16 cellular contexts compared by ENCODE assay signal in the genomic region with DNA sequence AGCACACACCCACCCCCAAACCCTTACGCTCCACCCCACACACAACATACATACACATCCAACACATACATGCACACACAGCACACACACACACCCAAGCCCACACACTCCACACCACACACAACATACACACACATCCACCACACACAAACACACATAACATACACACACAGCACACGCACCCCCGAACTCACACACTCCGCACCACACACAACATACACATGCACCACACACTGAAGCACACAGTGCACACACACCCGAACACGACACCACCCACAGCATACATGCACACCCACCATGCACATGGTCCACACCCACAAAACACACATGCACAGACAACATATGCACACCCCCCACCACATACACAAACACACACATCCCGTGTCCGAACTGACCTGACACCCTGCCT. TPM values are rescaled to one million over a fixed set of nuclear protein-coding genes. Genes with fewer than 3 reads are reported as not detected.
DNase-seq lines count a peak whose midpoint lies in the region; ATAC-seq and TF ChIP-seq lines count a peak whose summit lies in the region.
"Had no signal": no experiment of that assay in that cellular context is flagged by ENCODE, and none has a peak within 500 bp of the region (broad histone marks: within the 10 kb centered on the region; RNA-seq: fewer than 3 reads in every experiment).

No MANE protein-coding gene starts in this region.

- no peak overlapping the region for H3K4me3 ChIP-seq in HEK293 (ENCODE audit: low read depth, low read length)
- H3K4me3 ChIP-seq: GM23248 had no signal

- H3K4me3 Mint-ChIP-seq in endothelial cell (ENCODE audit: unreplicated experiment), result no peak overlapping the region
- H3K4me3 Mint-ChIP-seq: HFFc6 had no signal

- no peaks in the 10 kb centered on the region for H3K4me1 ChIP-seq in HEK293 (ENCODE audit: control insufficient read depth, insufficient read depth, low read length)

- peak overlapping the region; percentile 37 for H3K27ac Mint-ChIP-seq in endothelial cell (ENCODE audit: unreplicated experiment)
- H3K27ac Mint-ChIP-seq: CD14-positive monocyte, HFFc6 had no signal

- peaks cover 4% of the 10 kb centered on the region for H3K27me3 Mint-ChIP-seq in endothelial cell (ENCODE audit: unreplicated experiment)

- ATAC-seq in Right ventricle myocardium superior (ENCODE audit: poor library complexity) (no peak), left ventricle myocardium superior (no peak)

- no peak overlapping the region for H3K27ac ChIP-seq in HEK293 (ENCODE audit: extremely low read depth, low read depth, low read length)
- H3K27ac ChIP-seq: GM23248 had no signal

- intact Hi-C loops in Right ventricle myocardium superior (cut with DNase I) (no loop called here), left ventricle myocardium superior (cut with micrococcal nuclease) (no loop called here)

- DNase-seq in Right ventricle myocardium superior (peak; percentile 21), left ventricle myocardium superior (no peak), endothelial cell (ENCODE audit: low spot score) (no peak), G401 (ENCODE audit: low spot score) (no peak), EL (no peak), NCI-H2029 (lab: John Stamatoyannopoulos, UW) (no peak)
- DNase-seq: ACHN, AML-193, COR-L47, HFFc6, NCI-H187, NCI-H526 treated with DMSO at 0.1 percent for 48 hours had no signal

- H3K4me1 Mint-ChIP-seq in endothelial cell (ENCODE audit: unreplicated experiment), result no peaks in the 10 kb centered on the region
- H3K4me1 Mint-ChIP-seq: CD14-positive monocyte had no signal

- H3K36me3 Mint-ChIP-seq in endothelial cell (ENCODE audit: low read depth, unreplicated experiment), result no peaks in the 10 kb centered on the region
- H3K36me3 Mint-ChIP-seq: CD14-positive monocyte had no signal

- TF ChIP-seq CTCF in HEK293 (tag by site-specific recombination; IDR thresholded peaks at IDR 0.05) (no peak), endothelial cell (IDR thresholded peaks at IDR 0.05; ENCODE audit: unreplicated experiment) (no peak)

- no peaks in the 10 kb centered on the region for H3K36me3 ChIP-seq in HEK293 (ENCODE audit: control insufficient read depth in 2 of 2, insufficient read depth in 1 of 2, low read length in 2 of 2)

- H3K9me3 ChIP-seq in HEK293 (ENCODE audit: control insufficient read depth, insufficient read depth, low read depth, low read length), result no peaks in the 10 kb centered on the region

- POLR2A ChIA-PET in HEK293 (lab: Yijun Ruan, JAX), result no interaction called here

- no peaks in the 10 kb centered on the region for H3K9me3 Mint-ChIP-seq in endothelial cell (ENCODE audit: unreplicated experiment)
- H3K9me3 Mint-ChIP-seq: HFFc6 had no signal

- in situ Hi-C loops in G401 (cut with HindIII; ENCODE audit: low sequenced_read_pairs), result no loop called here

- CTCF ChIA-PET in HEK293 (lab: Yijun Ruan, JAX), result no interaction called here

TF ChIP-seq in HEK293, 187 proteins besides CTCF, POLR2A, EP300 and RAD21:
- TF ChIP-seq, protein P1, sequence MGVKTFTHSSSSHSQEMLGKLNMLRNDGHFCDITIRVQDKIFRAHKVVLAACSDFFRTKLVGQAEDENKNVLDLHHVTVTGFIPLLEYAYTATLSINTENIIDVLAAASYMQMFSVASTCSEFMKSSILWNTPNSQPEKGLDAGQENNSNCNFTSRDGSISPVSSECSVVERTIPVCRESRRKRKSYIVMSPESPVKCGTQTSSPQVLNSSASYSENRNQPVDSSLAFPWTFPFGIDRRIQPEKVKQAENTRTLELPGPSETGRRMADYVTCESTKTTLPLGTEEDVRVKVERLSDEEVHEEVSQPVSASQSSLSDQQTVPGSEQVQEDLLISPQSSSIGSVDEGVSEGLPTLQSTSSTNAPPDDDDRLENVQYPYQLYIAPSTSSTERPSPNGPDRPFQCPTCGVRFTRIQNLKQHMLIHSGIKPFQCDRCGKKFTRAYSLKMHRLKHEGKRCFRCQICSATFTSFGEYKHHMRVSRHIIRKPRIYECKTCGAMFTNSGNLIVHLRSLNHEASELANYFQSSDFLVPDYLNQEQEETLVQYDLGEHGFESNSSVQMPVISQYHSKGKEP (tag by site-specific recombination; IDR thresholded peaks at IDR 0.05), result no peak
- TF ChIP-seq EGR2 (tag by site-specific recombination; IDR thresholded peaks at IDR 0.05; ENCODE audit: low read depth) (peak; percentile 61), OSR2 (tag by site-specific recombination; IDR thresholded peaks at IDR 0.05) (no peak), KLF1 (tag by site-specific recombination; IDR thresholded peaks at IDR 0.05) (0 out of 2 replicates have a peak, but pooled peaks have one; percentile 37), ZFHX2 (tag by site-specific recombination; conservative IDR thresholded peaks at IDR 0.05) (peak; percentile 78), ZNF350 (tag by site-specific recombination; IDR thresholded peaks at IDR 0.05) (no peak), ZNF571 (tag by site-specific recombination; IDR thresholded peaks at IDR 0.05) (no peak), GLIS1 (tag by site-specific recombination; IDR thresholded peaks at IDR 0.05) (no peak), ZNF157 (tag by site-specific recombination; IDR thresholded peaks at IDR 0.05) (0 out of 2 replicates have a peak, but pooled peaks have one; percentile 34), ZNF791 (tag by site-specific recombination; IDR thresholded peaks at IDR 0.05) (peak; percentile 20; the same call in 1 of the 2 replicates), ZBTB48 (tag by site-specific recombination; IDR thresholded peaks at IDR 0.05) (peak; percentile 46; the same call in 1 of the 2 replicates), HOXC10 (CRISPR knock-in tag; IDR thresholded peaks at IDR 0.05) (no peak), ZIC2 (tag by site-specific recombination; IDR thresholded peaks at IDR 0.05) (0 out of 2 replicates have a peak, but pooled peaks have one; percentile 49)
- TF ChIP-seq, protein P2, sequence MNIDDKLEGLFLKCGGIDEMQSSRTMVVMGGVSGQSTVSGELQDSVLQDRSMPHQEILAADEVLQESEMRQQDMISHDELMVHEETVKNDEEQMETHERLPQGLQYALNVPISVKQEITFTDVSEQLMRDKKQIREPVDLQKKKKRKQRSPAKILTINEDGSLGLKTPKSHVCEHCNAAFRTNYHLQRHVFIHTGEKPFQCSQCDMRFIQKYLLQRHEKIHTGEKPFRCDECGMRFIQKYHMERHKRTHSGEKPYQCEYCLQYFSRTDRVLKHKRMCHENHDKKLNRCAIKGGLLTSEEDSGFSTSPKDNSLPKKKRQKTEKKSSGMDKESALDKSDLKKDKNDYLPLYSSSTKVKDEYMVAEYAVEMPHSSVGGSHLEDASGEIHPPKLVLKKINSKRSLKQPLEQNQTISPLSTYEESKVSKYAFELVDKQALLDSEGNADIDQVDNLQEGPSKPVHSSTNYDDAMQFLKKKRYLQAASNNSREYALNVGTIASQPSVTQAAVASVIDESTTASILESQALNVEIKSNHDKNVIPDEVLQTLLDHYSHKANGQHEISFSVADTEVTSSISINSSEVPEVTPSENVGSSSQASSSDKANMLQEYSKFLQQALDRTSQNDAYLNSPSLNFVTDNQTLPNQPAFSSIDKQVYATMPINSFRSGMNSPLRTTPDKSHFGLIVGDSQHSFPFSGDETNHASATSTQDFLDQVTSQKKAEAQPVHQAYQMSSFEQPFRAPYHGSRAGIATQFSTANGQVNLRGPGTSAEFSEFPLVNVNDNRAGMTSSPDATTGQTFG (tag by site-specific recombination; IDR thresholded peaks at IDR 0.05; ENCODE audit: borderline replicate concordance), result no peak
- TF ChIP-seq, protein P3, sequence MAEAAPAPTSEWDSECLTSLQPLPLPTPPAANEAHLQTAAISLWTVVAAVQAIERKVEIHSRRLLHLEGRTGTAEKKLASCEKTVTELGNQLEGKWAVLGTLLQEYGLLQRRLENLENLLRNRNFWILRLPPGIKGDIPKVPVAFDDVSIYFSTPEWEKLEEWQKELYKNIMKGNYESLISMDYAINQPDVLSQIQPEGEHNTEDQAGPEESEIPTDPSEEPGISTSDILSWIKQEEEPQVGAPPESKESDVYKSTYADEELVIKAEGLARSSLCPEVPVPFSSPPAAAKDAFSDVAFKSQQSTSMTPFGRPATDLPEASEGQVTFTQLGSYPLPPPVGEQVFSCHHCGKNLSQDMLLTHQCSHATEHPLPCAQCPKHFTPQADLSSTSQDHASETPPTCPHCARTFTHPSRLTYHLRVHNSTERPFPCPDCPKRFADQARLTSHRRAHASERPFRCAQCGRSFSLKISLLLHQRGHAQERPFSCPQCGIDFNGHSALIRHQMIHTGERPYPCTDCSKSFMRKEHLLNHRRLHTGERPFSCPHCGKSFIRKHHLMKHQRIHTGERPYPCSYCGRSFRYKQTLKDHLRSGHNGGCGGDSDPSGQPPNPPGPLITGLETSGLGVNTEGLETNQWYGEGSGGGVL (tag by site-specific recombination; IDR thresholded peaks at IDR 0.05), result no peak
- TF ChIP-seq, protein P4, sequence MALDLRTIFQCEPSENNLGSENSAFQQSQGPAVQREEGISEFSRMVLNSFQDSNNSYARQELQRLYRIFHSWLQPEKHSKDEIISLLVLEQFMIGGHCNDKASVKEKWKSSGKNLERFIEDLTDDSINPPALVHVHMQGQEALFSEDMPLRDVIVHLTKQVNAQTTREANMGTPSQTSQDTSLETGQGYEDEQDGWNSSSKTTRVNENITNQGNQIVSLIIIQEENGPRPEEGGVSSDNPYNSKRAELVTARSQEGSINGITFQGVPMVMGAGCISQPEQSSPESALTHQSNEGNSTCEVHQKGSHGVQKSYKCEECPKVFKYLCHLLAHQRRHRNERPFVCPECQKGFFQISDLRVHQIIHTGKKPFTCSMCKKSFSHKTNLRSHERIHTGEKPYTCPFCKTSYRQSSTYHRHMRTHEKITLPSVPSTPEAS (tag by site-specific recombination; IDR thresholded peaks at IDR 0.05), result peak; percentile 66
TF ChIP-seq in HEK293: peak in this region for 8.

RNA-seq across cellular contexts. Expression of a gene that starts 2.0 kb away (rescaled TPM):
- total RNA-seq in Right ventricle myocardium superior, result not detected
- total RNA-seq in left ventricle myocardium superior, result not detected
- not detected for total RNA-seq in endothelial cell (ENCODE audit: unreplicated experiment)
- total RNA-seq in G401 (2014; rRNA removed; shearing (Covaris generic)), result 1.8 and 3.0 TPM in 2 replicates
- total RNA-seq: GM23248, HFFc6, LHCN-M2 had no signal

RNA-seq across cellular contexts. Expression of a gene that starts 8.7 kb away (rescaled TPM):
- total RNA-seq in Right ventricle myocardium superior (7.4 TPM), left ventricle myocardium superior (9.3 TPM), endothelial cell (ENCODE audit: unreplicated experiment) (8.9 TPM)
- 65.7 and 103 TPM in 2 replicates for total RNA-seq in G401 (2014; rRNA removed; shearing (Covaris generic))

RNA-seq across cellular contexts. Expression of a gene that starts 12.5 kb away (rescaled TPM):
- not detected for total RNA-seq in Right ventricle myocardium superior
- total RNA-seq in left ventricle myocardium superior, result not detected
- not detected for total RNA-seq in endothelial cell (ENCODE audit: unreplicated experiment)
- total RNA-seq in G401 (2014; rRNA removed; shearing (Covaris generic)), result 53.3 and 63.5 TPM in 2 replicates
- total RNA-seq: LHCN-M2 had no signal

RNA-seq across cellular contexts. Expression of a gene that starts 24.0 kb away (rescaled TPM):
- total RNA-seq in Right ventricle myocardium superior (239 TPM), left ventricle myocardium superior (226 TPM), endothelial cell (ENCODE audit: unreplicated experiment) (69.6 TPM)
- total RNA-seq in G401 (2014; rRNA removed; shearing (Covaris generic)), result 105 and 118 TPM in 2 replicates

RNA-seq across cellular contexts. Expression of a gene that starts 29.9 kb away (rescaled TPM):
- 3.4 TPM for total RNA-seq in Right ventricle myocardium superior
- 2.8 TPM for total RNA-seq in left ventricle myocardium superior
- total RNA-seq in endothelial cell (ENCODE audit: unreplicated experiment), result 6.6 TPM
- total RNA-seq in G401 (2014; rRNA removed; shearing (Covaris generic)), result 11.7 and 13.9 TPM in 2 replicates

Comparison
In these comparisons a context has a peak if more than half of its experiments do, and no peak if none do; other contexts are left out.
1. RNA of a gene that starts 12.5 kb away (total RNA-seq): 53.3 to 63.5 TPM in G401; not detected in endothelial cell (single experiment), not detected in Right ventricle myocardium superior (single experiment) and not detected in left ventricle myocardium superior (single experiment); every median in the first group is over 10 times any median in the second.